ENCODE assay signal across 8 cellular contexts in genomic region chr14:42110167-42110566, GRCh38.
DNase-seq lines count a peak whose midpoint lies in the region; ATAC-seq and TF ChIP-seq lines count a peak whose summit lies in the region.

No MANE protein-coding gene starts in this region.

- peaks cover 0 to 12% of the 10 kb centered on the region in 2 donors for H3K9me3 Mint-ChIP-seq in stimulated activated naive B cell treated with anti-CD40 and anti-IgM and Interleukin-4, amounts not matched to agents 10 μg/mL and 1 μg/mL and 100 μg/mL, for 72 hours

- WGBS in lower leg skin, 2 donors, result 82 to 90% methylated on average over 1 of the region's 1 CpG

- DNase-seq in Caki2 (ENCODE audit: low read depth), result peak; percentile 42
- peak; percentile 62 for DNase-seq in H4 (ENCODE audit: low spot score)
- DNase-seq in NCI-H2081 (lab: John Stamatoyannopoulos, UW), result peak; percentile 56 to 70
- DNase-seq in T47D (ENCODE audit: low read depth in 1 of 2, low spot score in 1 of 2), result peak; percentile 58 to 77
- no peak for DNase-seq in stimulated activated naive B cell treated with anti-CD40 and anti-IgM and Interleukin-4, amounts not matched to agents 10 μg/mL and 1 μg/mL and 100 μg/mL, for 72 hours
- no peak for DNase-seq in lower leg skin (ENCODE audit: low spot score in 2 of 2)
- DNase-seq in DMS79 treated with DMSO at 0.1 percent for 48 hours (lab: John Stamatoyannopoulos, UW), result no peak

- no peak for TF ChIP-seq CTCF in lower leg skin (IDR thresholded peaks at IDR 0.05)

- intact Hi-C loops in lower leg skin (cut with DNase I; ENCODE audit: low total_unique reads), result no loop called here

- H3K27me3 Mint-ChIP-seq in stimulated activated naive B cell treated with anti-CD40 and anti-IgM and Interleukin-4, amounts not matched to agents 10 μg/mL and 1 μg/mL and 100 μg/mL, for 72 hours, result no peaks in the 10 kb centered on the region

- TF ChIP-seq POLR2A in lower leg skin (IDR thresholded peaks at IDR 0.05), result no peak

- in situ Hi-C loops in Caki2 (cut with HindIII; ENCODE audit: low pct_unique_long_range_greater_than_20kb, low sequenced_read_pairs), result no loop called here
- in situ Hi-C loops in T47D (cut with HindIII; ENCODE audit: low pct_unique_long_range_greater_than_20kb, low sequenced_read_pairs), result no loop called here

- no peak overlapping the region for H3K4me3 Mint-ChIP-seq in stimulated activated naive B cell treated with anti-CD40 and anti-IgM and Interleukin-4, amounts not matched to agents 10 μg/mL and 1 μg/mL and 100 μg/mL, for 72 hours

- H3K27ac Mint-ChIP-seq in stimulated activated naive B cell treated with anti-CD40 and anti-IgM and Interleukin-4, amounts not matched to agents 10 μg/mL and 1 μg/mL and 100 μg/mL, for 72 hours, result peak overlapping the region; percentile 59

- no peaks in the 10 kb centered on the region for H3K36me3 Mint-ChIP-seq in stimulated activated naive B cell treated with anti-CD40 and anti-IgM and Interleukin-4, amounts not matched to agents 10 μg/mL and 1 μg/mL and 100 μg/mL, for 72 hours

- ATAC-seq in stimulated activated naive B cell treated with anti-CD40 and anti-IgM and Interleukin-4, amounts not matched to agents 10 μg/mL and 1 μg/mL and 100 μg/mL, for 72 hours (replicated peaks), result peak; percentile 78
- no peak for ATAC-seq in HG03457 (IDR thresholded peaks at IDR 0.05; ENCODE audit: unreplicated experiment)

- H3K4me1 Mint-ChIP-seq in stimulated activated naive B cell treated with anti-CD40 and anti-IgM and Interleukin-4, amounts not matched to agents 10 μg/mL and 1 μg/mL and 100 μg/mL, for 72 hours, result no peaks in the 10 kb centered on the region

- no peak overlapping the region for H3K4me3 ChIP-seq in lower leg skin (ENCODE audit: low read depth, poor library complexity, severe bottlenecking)

Comparison
In these comparisons a context has a peak if more than half of its experiments do, and no peak if none do; other contexts are left out.
1. DNase-seq: peak in Caki2 (single experiment), H4 (single experiment), NCI-H2081 (2 of 2) and T47D (2 of 2); none in stimulated activated naive B cell treated with anti-CD40 and anti-IgM and Interleukin-4, amounts not matched to agents 10 μg/mL and 1 μg/mL and 100 μg/mL, for 72 hours (single experiment), lower leg skin (0 of 2) and DMS79 treated with DMSO at 0.1 percent for 48 hours (single experiment).